Comparison of ENCODE assay signal across 22 cellular contexts in genomic region chr15:79988448-79989117, GRCh38. TPM values are rescaled to one million over a fixed set of nuclear protein-coding genes. Genes with fewer than 3 reads are reported as not detected.
A peak's percentile ranks its signal among the peaks of the same experiment; 100 is the strongest.
DNase-seq lines count a peak whose midpoint lies in the region; ATAC-seq, FAIRE-seq and TF ChIP-seq lines count a peak whose summit lies in the region.
"Had no signal": no experiment of that assay in that cellular context is flagged by ENCODE, and none has a peak within 500 bp of the region (broad histone marks: within the 10 kb centered on the region; RNA-seq: fewer than 3 reads in every experiment).

No MANE protein-coding gene starts in this region.

- no peak overlapping the region for H3K56ac ChIP-seq in H9 (ENCODE audit: insufficient read length, low read depth, low read length)

- TF ChIP-seq POLR2A in K562 (conservative IDR thresholded peaks at IDR 0.05): no peak

- no peaks in the 10 kb centered on the region for H3K9me3 Mint-ChIP-seq in H9
- H3K9me3 Mint-ChIP-seq: CD4-positive, alpha-beta T cell; HFFc6 had no signal

- no TSS peak for BruUV-seq in K562 (replicated peaks; lab: Mats Ljungman, UMichigan)

- no peaks in the 10 kb centered on the region for H3K79me1 ChIP-seq in H9 (ENCODE audit: insufficient read depth, low read depth, low read length, poor library complexity, severe bottlenecking)

- no peak overlapping the region for H3K23ac ChIP-seq in H9 (ENCODE audit: insufficient read length, low read depth, low read length)

- H4K5ac ChIP-seq in H9 (ENCODE audit: insufficient read length, low read depth, low read length): no peak overlapping the region

- H4K8ac ChIP-seq in H9 (replicated peaks; ENCODE audit: insufficient read length, low read depth, low read length): no peak overlapping the region

- H2BK12ac ChIP-seq in H9 (ENCODE audit: insufficient read length, low read depth, low read length): no peak overlapping the region

- H3K4me3 ChIP-seq in HEK293 (ENCODE audit: low read depth, low read length) (no peak overlapping the region), K562 (no peak overlapping the region), liver (ENCODE audit: low read depth in 1 of 3, low read length in 3 of 3) (no peak overlapping the region), small intestine (ENCODE audit: low read depth in 1 of 2, low read length in 2 of 2) (no peak overlapping the region)
- H3K4me3 ChIP-seq: GM23248 had no signal

- no peak overlapping the region; a peak in 1 of 7 replicates for H3K27ac Mint-ChIP-seq in H9
- H3K27ac Mint-ChIP-seq: CD4-positive, alpha-beta T cell; HFFc6 had no signal

- no peaks in the 10 kb centered on the region for H3K9me1 ChIP-seq in K562 (ENCODE audit: control insufficient read depth, insufficient read depth, low read length)

- H3K4me2 ChIP-seq in K562 (ENCODE audit: insufficient read depth, low read length) (no peak overlapping the region), H9 (ENCODE audit: insufficient read depth, insufficient read length, low read length) (no peak overlapping the region)

- POLR2A ChIA-PET in HEK293 (lab: Yijun Ruan, JAX) (interaction anchor here (1.6 kb wide), 1 partner anchor 65 kb away, joined by 5 read pairs; no protein-coding TSS in a partner anchor), K562 (lab: Yijun Ruan, JAX) (interaction anchor here (0.6 kb wide), 1 partner anchor 10 kb away, joined by 3 read pairs; no protein-coding TSS in a partner anchor)

- WGBS in K562 (ENCODE audit: insufficient coverage, low coverage, missing lambda C conversion rate): 34% methylated on average over 3 of the region's 3 CpGs
- WGBS in liver: 96% methylated on average over 3 of the region's 3 CpGs
- WGBS in small intestine, 3 donors: 86 to 96% (median 90%) methylated on average over 3 of the region's 3 CpGs
- WGBS in H9 (ENCODE audit: extremely low coverage, insufficient read length, low lambda C conversion rate): no CpG with 5 or more reads among the region's 3 CpGs

- no peaks in the 10 kb centered on the region for H3K23me2 ChIP-seq in H9 (ENCODE audit: insufficient read length, low read depth, low read length, poor library complexity, severe bottlenecking)

- H3K27me3 Mint-ChIP-seq in H9 (ENCODE audit: low read depth): no peaks in the 10 kb centered on the region; the same call in 1 of the 2 replicates
- H3K27me3 Mint-ChIP-seq: CD4-positive, alpha-beta T cell had no signal

- no peak for TF ChIP-seq RAD21 in K562 (CRISPR knock-in tag; conservative IDR thresholded peaks at IDR 0.05 in 1 of 2, IDR thresholded peaks at IDR 0.05 in 1 of 2)
- TF ChIP-seq RAD21 in liver (IDR thresholded peaks at IDR 0.05): no peak

- no peak overlapping the region for H2BK15ac ChIP-seq in H9 (ENCODE audit: low read depth, low read length)

- H3K79me2 ChIP-seq in K562 (ENCODE audit: control insufficient read depth, insufficient read depth, low read length) (no peaks in the 10 kb centered on the region), H9 (ENCODE audit: insufficient read depth, low read length) (no peaks in the 10 kb centered on the region)

- TF ChIP-seq CTCF in HEK293 (tag by site-specific recombination; IDR thresholded peaks at IDR 0.05) (no peak), K562 (IDR thresholded peaks at IDR 0.05 in 2 of 3, conservative IDR thresholded peaks at IDR 0.05 in 1 of 3; ENCODE audit: insufficient read depth in 2 of 3, low read depth in 1 of 3, low read length in 3 of 3) (no peak), liver (IDR thresholded peaks at IDR 0.05; ENCODE audit: low read depth, low read length, missing input control) (no peak), H9 (conservative IDR thresholded peaks at IDR 0.05) (no peak)

- H3K27ac ChIP-seq in HEK293 (ENCODE audit: extremely low read depth, low read depth, low read length) (no peak overlapping the region), K562 (ENCODE audit: extremely low read depth, low read depth, low read length) (no peak overlapping the region), liver (ENCODE audit: low read depth in 1 of 2, low read length in 2 of 2) (no peak overlapping the region), small intestine (ENCODE audit: low read depth in 1 of 2, low read length in 1 of 2) (no peak overlapping the region), H9 (ENCODE audit: insufficient read length, low read depth, low read length) (no peak overlapping the region)
- H3K27ac ChIP-seq: GM23248 had no signal

- TF ChIP-seq EP300 in K562 (IDR thresholded peaks at IDR 0.05; ENCODE audit: low read length): no peak

- CTCF ChIA-PET in HEK293 (lab: Yijun Ruan, JAX) (no interaction called here), K562 (lab: Yijun Ruan, JAX; ENCODE audit: low intra/inter-chr PET ratio) (no interaction called here)

- intact Hi-C loops in K562 (cut with micrococcal nuclease): no loop called here

- H3K4me1 ChIP-seq in HEK293 (ENCODE audit: control insufficient read depth, insufficient read depth, low read length) (no peaks in the 10 kb centered on the region), K562 (replicated peaks in 1 of 2; ENCODE audit: control insufficient read depth in 2 of 2, insufficient read depth in 2 of 2, low read length in 2 of 2) (no peaks in the 10 kb centered on the region; a peak in 2 of 5 replicates), liver (ENCODE audit: control insufficient read depth in 4 of 4, insufficient read depth in 4 of 4, low read length in 3 of 4) (no peaks in the 10 kb centered on the region), small intestine (ENCODE audit: control insufficient read depth in 2 of 2, insufficient read depth in 1 of 2, low read depth in 1 of 2, low read length in 1 of 2) (peaks cover 0 to 1% of the 10 kb centered on the region in 2 donors), H9 (ENCODE audit: insufficient read depth, low read length) (no peaks in the 10 kb centered on the region)
- H3K4me1 ChIP-seq: BE2C, Caco-2 had no signal

- no peak overlapping the region for H3K18ac ChIP-seq in H9 (ENCODE audit: insufficient read length, low read depth, low read length)

- H3K9ac ChIP-seq in K562 (ENCODE audit: insufficient read depth in 1 of 2, low read depth in 2 of 2, low read length in 2 of 2) (no peak overlapping the region), liver (ENCODE audit: low read depth in 1 of 2, low read length in 2 of 2) (no peak overlapping the region), H9 (ENCODE audit: extremely low read depth, insufficient read length, low read length) (no peak overlapping the region)
- H3K9ac ChIP-seq: GM23248 had no signal

- FAIRE-seq in K562 (lab: Jason Lieb, UNC) (no peak), small intestine (lab: Jason Lieb, UNC) (no peak)
- FAIRE-seq: A204.1, D721Med, G401.6, GM12891, GM19239 had no signal

- no peaks in the 10 kb centered on the region for H4K20me1 ChIP-seq in K562 (replicated peaks; ENCODE audit: control insufficient read depth, insufficient read depth, low read length)
- H4K20me1 ChIP-seq in H9 (ENCODE audit: control insufficient read depth, insufficient read depth, insufficient read length): no peaks in the 10 kb centered on the region

- H3K14ac ChIP-seq in H9 (ENCODE audit: insufficient read depth, low read length): no peak overlapping the region

- H4K91ac ChIP-seq in H9 (ENCODE audit: insufficient read length, low read depth, low read length): no peak overlapping the region

- no peak overlapping the region for H2BK120ac ChIP-seq in H9 (ENCODE audit: low read depth, low read length, poor library complexity, severe bottlenecking)

- H3K4me3 Mint-ChIP-seq in H9: no peak overlapping the region
- H3K4me3 Mint-ChIP-seq: CD4-positive, alpha-beta T cell; HFFc6 had no signal

- H3K4me1 Mint-ChIP-seq in H9: no peaks in the 10 kb centered on the region

- no peak for DNase-seq in K562 (ENCODE audit: extremely low read depth in 1 of 4, low spot score in 3 of 4)
- DNase-seq in small intestine: peak; percentile 50
- DNase-seq in H9: no peak
- no peak for DNase-seq in NCI-H69 (lab: John Stamatoyannopoulos, UW)
- DNase-seq: ACHN; BE2C; C1 segment of cervical spinal cord; Caco-2; CD4-positive, alpha-beta T cell; GM23248; HCEC 1CT; HFFc6 had no signal

- H3T11ph ChIP-seq in H9 (ENCODE audit: low read length): no peak overlapping the region

- H3K4ac ChIP-seq in H9 (ENCODE audit: low read depth, low read length): no peak overlapping the region

- H3K9me3 ChIP-seq in HEK293 (ENCODE audit: control insufficient read depth, insufficient read depth, low read depth, low read length) (no peaks in the 10 kb centered on the region), K562 (replicated peaks; ENCODE audit: control insufficient read depth, insufficient read depth, low read depth, low read length) (no peaks in the 10 kb centered on the region), liver (ENCODE audit: control insufficient read depth in 4 of 4, low read length in 3 of 4) (no peaks in the 10 kb centered on the region), small intestine (ENCODE audit: control insufficient read depth, low read depth) (no peaks in the 10 kb centered on the region), H9 (ENCODE audit: control insufficient read depth, low read depth, low read length) (no peaks in the 10 kb centered on the region)
- H3K9me3 ChIP-seq: BE2C, Caco-2 had no signal

- H3K36me3 Mint-ChIP-seq in H9 (ENCODE audit: insufficient read depth in 1 of 3, low read depth in 3 of 3): no peaks in the 10 kb centered on the region

- H2BK20ac ChIP-seq in H9 (ENCODE audit: low read depth, low read length, poor library complexity, severe bottlenecking): no peak overlapping the region

- H3K27me3 ChIP-seq in K562 (ENCODE audit: control insufficient read depth in 2 of 2, insufficient read depth in 2 of 2, low read length in 2 of 2): no peaks in the 10 kb centered on the region
- H3K27me3 ChIP-seq in liver (ENCODE audit: control insufficient read depth in 4 of 4, insufficient read depth in 4 of 4, low read length in 3 of 4): no peaks in the 10 kb centered on the region
- H3K27me3 ChIP-seq in small intestine (ENCODE audit: control insufficient read depth in 2 of 2, insufficient read depth in 2 of 2, low read length in 2 of 2): no peaks in the 10 kb centered on the region
- no peaks in the 10 kb centered on the region for H3K27me3 ChIP-seq in H9 (ENCODE audit: insufficient read depth, low read length)
- H3K27me3 ChIP-seq: BE2C had no signal

- no peak overlapping the region for H2AFZ ChIP-seq in K562 (ENCODE audit: low read depth, low read length)
- H2AFZ ChIP-seq in H9 (ENCODE audit: low read length): no peak overlapping the region
- H2AFZ ChIP-seq: GM23248 had no signal

- no peak overlapping the region for H2AK5ac ChIP-seq in H9 (ENCODE audit: insufficient read length, low read length)

- H2BK5ac ChIP-seq in H9 (ENCODE audit: insufficient read length, low read length): no peak overlapping the region

- in situ Hi-C loops in K562 (cut with MboI): no loop called here

- no peaks in the 10 kb centered on the region for H3K36me3 ChIP-seq in HEK293 (ENCODE audit: control insufficient read depth in 2 of 2, insufficient read depth in 1 of 2, low read length in 2 of 2)
- H3K36me3 ChIP-seq in K562 (ENCODE audit: control insufficient read depth, insufficient read depth, low read length): no peaks in the 10 kb centered on the region
- H3K36me3 ChIP-seq in liver (ENCODE audit: control insufficient read depth in 4 of 4, insufficient read depth in 3 of 4, low read depth in 1 of 4, low read length in 3 of 4): no peaks in the 10 kb centered on the region
- no peaks in the 10 kb centered on the region for H3K36me3 ChIP-seq in small intestine (ENCODE audit: control insufficient read depth in 2 of 2, insufficient read depth in 2 of 2, low read length in 2 of 2)
- H3K36me3 ChIP-seq: BE2C had no signal

- ATAC-seq in K562: no peak
- ATAC-seq in HG03469 (IDR thresholded peaks at IDR 0.05; ENCODE audit: unreplicated experiment): no peak

RNA-seq across cellular contexts. Expression of gene BCL2A1, which starts 17.6 kb away (rescaled TPM):
- not detected in 2 replicates for total RNA-seq in K562 (2011; cell fraction: chromatin; rRNA removed; ENCODE audit: low replicate concordance)
- total RNA-seq in K562 (2011; cell fraction: nucleolus; rRNA removed): not detected in 2 replicates
- total RNA-seq in K562 (2011; cell fraction: nucleoplasm; rRNA removed): not detected in 2 replicates
- 0.27 TPM in 1 of 2 replicates, not detected in the other for total RNA-seq in K562 (2014; rRNA removed)
- total RNA-seq in K562 (2014; rRNA removed; fragmentation: Illumina TruSeq; extraction: Trizol): not detected in 2 replicates
- total RNA-seq in K562 (2015; rRNA removed; fragmentation: Illumina TruSeq; extraction: Trizol): 0.26 and 1.2 TPM in 2 replicates
- total RNA-seq in K562 (2021): 0.54 TPM in 1 of 2 replicates, not detected in the other
- 0.09 TPM in 1 of 2 replicates, not detected in the other for polyA plus RNA-seq in K562 (2011; rRNA removed)
- not detected in 2 replicates for polyA plus RNA-seq in K562 (2011; cell fraction: cytosol; rRNA removed)
- not detected in 2 replicates for polyA plus RNA-seq in K562 (2011; cell fraction: nucleus; rRNA removed)
- polyA plus RNA-seq in K562 (2012): 0.44 and 0.87 TPM in 2 replicates
- polyA plus RNA-seq in K562 (2014; fragmentation: Illumina TruSeq; extraction: Trizol): 0.26 TPM in 1 of 2 replicates, not detected in the other
- polyA plus RNA-seq in K562 (2014; fragmentation: Nextera tagmentation; extraction: Ambion mirVana): under 1 TPM; 0.15 to 0.25 TPM
- 0.11 and 0.66 TPM in 2 replicates for polyA plus RNA-seq in K562 (2014; rRNA removed)
- polyA minus RNA-seq in K562 (2011; rRNA and poly(A)+ RNA removed): not detected in 2 replicates
- not detected in 2 replicates for polyA minus RNA-seq in K562 (2011; cell fraction: cytosol; rRNA and poly(A)+ RNA removed)
- polyA minus RNA-seq in K562 (2011; cell fraction: nucleus; rRNA and poly(A)+ RNA removed): not detected in 2 replicates
- total RNA-seq in liver: 1 to 10 TPM; 1.8 to 2.9 TPM
- under 1 TPM; 0.50 to 0.71 TPM for polyA plus RNA-seq in liver
- polyA plus RNA-seq in small intestine: 1 to 10 TPM; 2.0 to 5.1 (median 2.4) TPM
- not detected in 2 replicates for total RNA-seq in H9 (2021)
- total RNA-seq: Caco-2, GM23248, H4, HT-29 had no signal
